Comparison of ENCODE assay signal across 11 cellular contexts in genomic region chr12:10481901-10482300, GRCh38. TPM values are rescaled to one million over a fixed set of nuclear protein-coding genes. Genes with fewer than 3 reads are reported as not detected.
"Had no signal": no experiment of that assay in that cellular context is flagged by ENCODE, and none has a peak within 500 bp of the region (broad histone marks: within the 10 kb centered on the region; RNA-seq: fewer than 3 reads in every experiment).

No MANE protein-coding gene starts in this region.

RNA-seq across cellular contexts. Expression of gene EIF2S3B, which starts 23.8 kb away (rescaled TPM):
- total RNA-seq: ascending aorta had no signal

RNA-seq across cellular contexts. Expression of gene KLRC1, which starts 28.7 kb away (rescaled TPM):
- total RNA-seq: activated CD4-positive, alpha-beta T cell treated with anti-CD3 and anti-CD28 coated beads, Interleukin-2, amount 10 ng/mL, durations not matched to agents 24 days and 14 days; ascending aorta; cardiac muscle cell; IMR-90; K562; M059J; Right ventricle myocardium superior; T-helper 1 cell treated with Interleukin-12 subunit alpha and Interleukin-12 subunit beta and Interleukin-4 antibody, amounts not matched to agents 30 ng/mL and 1 ng/mL, for 36 hours; T-helper 2 cell treated with Interferon-gamma antibody and Interleukin-4, amounts not matched to agents 100 ng/mL and 5 ng/mL, for 36 hours had no signal
- polyA plus RNA-seq: cardiac muscle cell, IMR-90, K562 had no signal

RNA-seq across cellular contexts. Expression of gene KLRC2, which starts 46.1 kb away (rescaled TPM):
- total RNA-seq: activated CD4-positive, alpha-beta T cell treated with anti-CD3 and anti-CD28 coated beads, Interleukin-2, amount 10 ng/mL, durations not matched to agents 24 days and 14 days; activated naive CD4-positive, alpha-beta T cell treated with anti-CD3 and anti-CD28 coated beads for 36 hours; activated T-helper 17 cell treated with anti-CD3 and anti-CD28 coated beads, Interleukin-2, amount 50 U/mL, for 72 hours; ascending aorta; cardiac muscle cell; IMR-90; K562; M059J; Right ventricle myocardium superior; T-helper 1 cell treated with Interleukin-12 subunit alpha and Interleukin-12 subunit beta and Interleukin-4 antibody, amounts not matched to agents 30 ng/mL and 1 ng/mL, for 36 hours; T-helper 2 cell treated with Interferon-gamma antibody and Interleukin-4, amounts not matched to agents 100 ng/mL and 5 ng/mL, for 36 hours had no signal
- polyA plus RNA-seq: cardiac muscle cell, IMR-90, K562 had no signal
